In the genomic region with DNA sequence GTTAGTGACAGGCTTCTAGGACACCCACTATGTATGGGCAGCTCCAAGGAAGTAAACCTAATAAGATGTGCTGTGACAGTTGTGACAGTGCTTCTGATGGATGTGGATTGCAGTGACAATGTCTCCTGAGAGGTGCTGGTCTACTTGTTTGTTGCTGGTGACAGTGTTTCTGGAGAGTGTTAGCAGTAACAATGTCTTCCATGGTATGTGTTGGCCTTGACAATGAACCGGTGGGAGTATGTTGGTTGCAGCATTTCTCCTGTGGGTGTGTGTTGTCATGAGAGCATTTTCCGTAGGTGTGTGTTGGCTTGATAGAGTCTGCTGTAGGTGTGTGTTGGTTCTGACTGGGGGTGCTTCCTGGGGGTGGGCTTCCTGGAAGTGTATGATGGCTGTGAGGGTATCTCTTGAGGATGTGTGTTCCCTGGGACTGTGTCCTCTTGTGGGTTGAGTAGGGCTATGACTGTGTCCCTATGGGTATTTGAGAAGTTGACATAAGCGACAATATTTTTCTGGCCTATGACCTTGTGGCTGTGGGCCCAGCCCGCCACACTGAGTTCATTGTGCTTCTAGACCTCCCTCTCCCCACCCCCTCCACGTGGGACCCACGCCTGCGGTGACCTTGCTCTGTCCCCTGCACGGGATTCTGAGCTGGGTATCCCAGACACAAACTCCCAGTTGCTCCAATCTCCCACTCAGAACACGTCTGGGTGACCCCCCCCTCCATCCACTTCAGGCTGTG, we compare ENCODE assay signal across 12 cellular contexts.
DNase-seq lines count a peak whose midpoint lies in the region; ATAC-seq and TF ChIP-seq lines count a peak whose summit lies in the region.
"Had no signal": no experiment of that assay in that cellular context is flagged by ENCODE, and none has a peak within 500 bp of the region (broad histone marks: within the 10 kb centered on the region; RNA-seq: fewer than 3 reads in every experiment).

No MANE protein-coding gene starts in this region.

- H3K27ac Mint-ChIP-seq in stimulated activated naive CD8-positive, alpha-beta T cell treated with anti-CD3 and anti-CD28 coated beads, Interleukin-15, amount 100 ng/mL, for 72 hours, result no peak overlapping the region
- H3K27ac Mint-ChIP-seq: IgD-negative memory B cell had no signal

- no peaks in the 10 kb centered on the region for H3K9me3 Mint-ChIP-seq in stimulated activated naive CD8-positive, alpha-beta T cell treated with anti-CD3 and anti-CD28 coated beads, Interleukin-15, amount 100 ng/mL, for 72 hours
- H3K9me3 Mint-ChIP-seq: IgD-negative memory B cell had no signal

- no peak for TF ChIP-seq CTCF in GM10248 (IDR thresholded peaks at IDR 0.05; ENCODE audit: control extremely low read depth, extremely low read depth, low read depth, missing control alignments)

- intact Hi-C loops in head of caudate nucleus (cut with DNase I), result no loop called here

- H3K4me1 Mint-ChIP-seq in stimulated activated naive CD8-positive, alpha-beta T cell treated with anti-CD3 and anti-CD28 coated beads, Interleukin-15, amount 100 ng/mL, for 72 hours, result peaks cover 11% of the 10 kb centered on the region
- H3K4me1 Mint-ChIP-seq: IgD-negative memory B cell had no signal

- H3K27me3 Mint-ChIP-seq in stimulated activated naive CD8-positive, alpha-beta T cell treated with anti-CD3 and anti-CD28 coated beads, Interleukin-15, amount 100 ng/mL, for 72 hours, result peaks cover 11% of the 10 kb centered on the region

- CTCF ChIA-PET in HEK293T (lab: Yijun Ruan, JAX), result no interaction called here
- CTCF ChIA-PET in GM10248 (lab: Yijun Ruan, JAX), result interaction anchor here (0.8 kb wide), 1 partner anchor 13 kb away, joined by 3 read pairs; no protein-coding TSS in a partner anchor

- peak; percentile 55 for ATAC-seq in stimulated activated naive CD8-positive, alpha-beta T cell treated with anti-CD3 and anti-CD28 coated beads, Interleukin-15, amount 100 ng/mL, for 72 hours
- no peak for ATAC-seq in stimulated activated naive CD8-positive, alpha-beta T cell treated with anti-CD3 and anti-CD28 coated beads, Interleukin-15, Interleukin-2, amounts not matched to agents 100 U/mL and 50 U/mL, for 24 hours
- no peak for ATAC-seq in HG03139 (IDR thresholded peaks at IDR 0.05; ENCODE audit: unreplicated experiment)
- ATAC-seq: HCT116 had no signal

- POLR2A ChIA-PET in HEK293T (lab: Yijun Ruan, JAX), result interaction anchor here (1.2 kb wide), 1 partner anchor 26 kb away, joined by 3 read pairs; no protein-coding TSS in a partner anchor
- POLR2A ChIA-PET in GM10248 (lab: Yijun Ruan, JAX), result no interaction called here

- no peak for DNase-seq in stimulated activated naive CD8-positive, alpha-beta T cell treated with anti-CD3 and anti-CD28 coated beads, Interleukin-15, amount 100 ng/mL, for 72 hours
- DNase-seq in stimulated activated naive CD8-positive, alpha-beta T cell treated with anti-CD3 and anti-CD28 coated beads, Interleukin-15, Interleukin-2, amounts not matched to agents 100 U/mL and 50 U/mL, for 24 hours, result no peak
- DNase-seq in head of caudate nucleus (peak in 37 of 42 donors; percentile 19 to 78 (median 56)), nucleus accumbens (lab: John Stamatoyannopoulos, UW) (peak in 31 of 56 donors; percentile 17 to 73 (median 45)), T-helper 1 cell (no peak), HEK293T (ENCODE audit: extremely low spot score) (no peak), GM10248 (ENCODE audit: extremely low spot score) (no peak)
- DNase-seq: activated CD4-positive, CD25-positive, alpha-beta regulatory T cell; NK-92 treated with Interleukin-12 subunit alpha and Interleukin-12 subunit beta, amount 100 ng/mL, for 24 hours had no signal

- no peak overlapping the region for H3K4me3 Mint-ChIP-seq in stimulated activated naive CD8-positive, alpha-beta T cell treated with anti-CD3 and anti-CD28 coated beads, Interleukin-15, amount 100 ng/mL, for 72 hours
- H3K4me3 Mint-ChIP-seq: IgD-negative memory B cell had no signal

TF ChIP-seq in HEK293T, 16 proteins besides CTCF, POLR2A, EP300 and RAD21:
- TF ChIP-seq FOXK2 (IDR thresholded peaks at IDR 0.05), result no peak
- TF ChIP-seq ARNT (IDR thresholded peaks at IDR 0.05), result no peak
- no peak for TF ChIP-seq FOXM1 (IDR thresholded peaks at IDR 0.05; ENCODE audit: borderline replicate concordance)
- no peak for TF ChIP-seq CTBP1 (IDR thresholded peaks at IDR 0.05; ENCODE audit: borderline replicate concordance)
- TF ChIP-seq LEF1 (IDR thresholded peaks at IDR 0.05; ENCODE audit: borderline replicate concordance), result no peak
- no peak for TF ChIP-seq FOXA1 (IDR thresholded peaks at IDR 0.05)
- TF ChIP-seq ZNF384 (IDR thresholded peaks at IDR 0.05), result no peak
- TF ChIP-seq SUZ12 (IDR thresholded peaks at IDR 0.05), result no peak
- TF ChIP-seq BHLHE40 (IDR thresholded peaks at IDR 0.05; ENCODE audit: borderline replicate concordance), result no peak
- no peak for TF ChIP-seq HDGF (IDR thresholded peaks at IDR 0.05; ENCODE audit: borderline replicate concordance)
- TF ChIP-seq PKNOX1 (IDR thresholded peaks at IDR 0.05), result no peak
- TF ChIP-seq TARDBP (IDR thresholded peaks at IDR 0.05), result no peak
- no peak for TF ChIP-seq L3MBTL2 (conservative IDR thresholded peaks at IDR 0.05)
- TF ChIP-seq SP1 (IDR thresholded peaks at IDR 0.05), result no peak

Comparison
In these comparisons a context has a peak if more than half of its experiments do, and no peak if none do; other contexts are left out.
1. DNase-seq: peak in head of caudate nucleus (37 of 42) and nucleus accumbens (31 of 56); none in stimulated activated naive CD8-positive, alpha-beta T cell treated with anti-CD3 and anti-CD28 coated beads, Interleukin-15, amount 100 ng/mL, for 72 hours (0 of 2), stimulated activated naive CD8-positive, alpha-beta T cell treated with anti-CD3 and anti-CD28 coated beads, Interleukin-15, Interleukin-2, amounts not matched to agents 100 U/mL and 50 U/mL, for 24 hours (single experiment), T-helper 1 cell (0 of 5), HEK293T (single experiment) and GM10248 (single experiment).